29 cellular contexts compared by ENCODE assay signal in the genomic region with DNA sequence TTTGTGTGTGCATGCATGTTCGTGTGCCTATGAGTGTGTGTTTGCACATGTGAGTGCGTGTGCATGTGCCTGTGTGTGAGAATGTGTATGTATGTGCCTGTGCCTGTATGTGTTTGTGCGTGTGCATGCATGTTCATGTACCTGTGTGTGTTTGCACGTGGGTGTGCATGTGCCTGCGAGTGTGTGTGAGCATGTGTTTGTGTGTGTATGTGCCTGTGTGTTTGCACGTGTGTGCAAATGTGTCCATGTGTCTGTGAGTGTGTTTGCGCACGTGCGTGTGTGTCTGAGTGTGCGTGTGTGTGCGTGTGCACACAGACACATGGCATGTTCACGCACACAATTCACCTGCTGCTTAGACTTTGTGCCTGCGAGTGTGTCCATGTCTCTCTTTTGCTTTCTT.
"Had no signal": no experiment of that assay in that cellular context is flagged by ENCODE, and none has a peak within 500 bp of the region (broad histone marks: within the 10 kb centered on the region; RNA-seq: fewer than 3 reads in every experiment).

No MANE protein-coding gene starts in this region.

- H3K4me3 Mint-ChIP-seq: activated CD8-positive, alpha-beta T cell treated with anti-CD3 and anti-CD28 coated beads for 36 hours; activated naive CD8-positive, alpha-beta T cell; activated T-cell treated with anti-CD3 and anti-CD28 coated beads, Interleukin-2, amount 50 U/mL, for 4 hours; activated T-helper 17 cell treated with anti-CD3 and anti-CD28 coated beads, Interleukin-2, amount 50 U/mL, for 72 hours; central memory CD8-positive, alpha-beta T cell; dendritic cell treated with granulocyte-macrophage colony-stimulating factor and Interleukin-4, amounts not matched to agents 40 ng/mL and 50 ng/mL, for 4 days; effector memory CD8-positive, alpha-beta T cell; T-helper 17 cell; T-helper 2 cell treated with Interferon-gamma antibody and Interleukin-4, amounts not matched to agents 5 μg/mL and 100 μg/mL, for 36 hours had no signal

- H3K27ac ChIP-seq: brain microvascular endothelial cell, coronary artery, epithelial cell of prostate, esophagus squamous epithelium, gastroesophageal sphincter had no signal

- H3K4me3 ChIP-seq: coronary artery, esophagus squamous epithelium, gastroesophageal sphincter had no signal

- H3K9me3 ChIP-seq: esophagus squamous epithelium, gastroesophageal sphincter had no signal

- H3K4me1 ChIP-seq: esophagus squamous epithelium, gastroesophageal sphincter had no signal

- DNase-seq: activated CD4-positive, alpha-beta T cell treated with anti-CD3 and anti-CD28 coated beads for 1 hour; activated CD4-positive, alpha-beta T cell treated with anti-CD3 and anti-CD28 coated beads for 48 hours; activated CD4-positive, alpha-beta T cell treated with anti-CD3 and anti-CD28 coated beads, Interleukin-2, amount 50 U/mL, for 1 hour; activated CD4-positive, alpha-beta T cell treated with anti-CD3 and anti-CD28 coated beads, Interleukin-2, amount 50 U/mL, for 48 hours; activated CD8-positive, alpha-beta memory T cell treated with anti-CD3 and anti-CD28 coated beads for 24 hours; activated CD8-positive, alpha-beta T cell treated with anti-CD3 and anti-CD28 coated beads for 36 hours; activated effector memory CD4-positive, alpha-beta T cell treated with Interleukin-2 at 50 U/mL for 16 hours; activated gamma-delta T cell treated with Interleukin-2 at 50 U/mL for 16 hours; activated naive CD4-positive, alpha-beta T cell treated with anti-CD3 and anti-CD28 coated beads, Interleukin-2, amount 50 U/mL, for 16 hours; activated naive CD4-positive, alpha-beta T cell treated with Interleukin-2 at 50 U/mL for 16 hours; activated T-cell treated with anti-CD3 and anti-CD28 coated beads, Interleukin-2, amount 50 U/mL, for 4 hours; amniotic stem cell; anterior cingulate cortex; brain microvascular endothelial cell; effector CD4-positive, alpha-beta T cell; effector memory CD8-positive, alpha-beta T cell; esophagus squamous epithelium; foreskin melanocyte; T-helper 1 cell; T-helper 17 cell; T1000 had no signal

- H3K36me3 Mint-ChIP-seq: activated naive CD8-positive, alpha-beta T cell had no signal

- H3K27ac Mint-ChIP-seq: activated CD8-positive, alpha-beta T cell treated with anti-CD3 and anti-CD28 coated beads for 36 hours; activated naive CD8-positive, alpha-beta T cell; activated T-helper 17 cell treated with anti-CD3 and anti-CD28 coated beads, Interleukin-2, amount 50 U/mL, for 72 hours; dendritic cell treated with granulocyte-macrophage colony-stimulating factor and Interleukin-4, amounts not matched to agents 40 ng/mL and 50 ng/mL, for 4 days; effector memory CD8-positive, alpha-beta T cell; T-helper 17 cell; T-helper 2 cell treated with Interferon-gamma antibody and Interleukin-4, amounts not matched to agents 5 μg/mL and 100 μg/mL, for 36 hours had no signal

- H3K36me3 ChIP-seq: brain microvascular endothelial cell, esophagus squamous epithelium, gastroesophageal sphincter had no signal

- H3K27me3 ChIP-seq: brain microvascular endothelial cell had no signal

- H3K27me3 Mint-ChIP-seq: activated CD8-positive, alpha-beta T cell treated with anti-CD3 and anti-CD28 coated beads for 36 hours; activated naive CD8-positive, alpha-beta T cell; dendritic cell treated with granulocyte-macrophage colony-stimulating factor and Interleukin-4, amounts not matched to agents 40 ng/mL and 50 ng/mL, for 4 days; T-helper 17 cell had no signal

- H3K4me1 Mint-ChIP-seq: activated T-helper 17 cell treated with anti-CD3 and anti-CD28 coated beads, Interleukin-2, amount 50 U/mL, for 72 hours; central memory CD8-positive, alpha-beta T cell; T-helper 17 cell had no signal
